20 cellular contexts compared by ENCODE assay signal in the genomic region with DNA sequence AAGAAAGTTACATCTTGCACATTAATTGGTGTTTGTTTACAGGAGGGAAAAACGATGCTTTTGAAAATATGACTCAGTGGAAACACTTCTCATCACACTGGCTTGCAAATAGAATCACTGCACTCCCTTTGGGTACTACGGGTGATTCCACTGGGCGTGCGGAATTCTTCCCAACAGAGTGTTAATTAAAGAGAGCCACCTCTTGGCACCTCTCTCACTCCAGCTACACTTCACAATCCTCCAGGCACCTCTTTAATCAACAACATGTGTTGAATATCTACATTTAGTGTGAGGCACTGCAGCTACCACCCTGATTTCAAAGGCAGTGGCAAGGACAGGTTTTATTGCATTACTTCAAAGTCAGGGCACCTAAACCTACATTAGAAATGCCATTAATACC. TPM values are rescaled to one million over a fixed set of nuclear protein-coding genes. Genes with fewer than 3 reads are reported as not detected.
DNase-seq lines count a peak whose midpoint lies in the region; ATAC-seq, FAIRE-seq and TF ChIP-seq lines count a peak whose summit lies in the region.
"Had no signal": no experiment of that assay in that cellular context is flagged by ENCODE, and none has a peak within 500 bp of the region (broad histone marks: within the 10 kb centered on the region; RNA-seq: fewer than 3 reads in every experiment).

No MANE protein-coding gene starts in this region.

- no peak overlapping the region for H3K56ac ChIP-seq in IMR-90 (ENCODE audit: extremely low read depth, insufficient read depth, low read length)
- no peak overlapping the region for H3K56ac ChIP-seq in H1 (replicated peaks; ENCODE audit: insufficient read length, low read depth, low read length)

- H4K20me1 ChIP-seq in IMR-90 (ENCODE audit: insufficient read depth, low read length), result no peaks in the 10 kb centered on the region
- H4K20me1 ChIP-seq in H1 (replicated peaks in 1 of 2; ENCODE audit: control insufficient read depth in 1 of 2, insufficient read depth in 2 of 2, low read length in 2 of 2), result no peaks in the 10 kb centered on the region

- peak overlapping the region; percentile 10; the same call in 1 of the 2 replicates for H3K4me2 ChIP-seq in IMR-90 (ENCODE audit: low read depth, low read length)
- H3K4me2 ChIP-seq in H1 (ENCODE audit: insufficient read depth in 1 of 2, low read depth in 2 of 2, low read length in 2 of 2), result no peak overlapping the region

- H3K23ac ChIP-seq in IMR-90 (ENCODE audit: low read depth, low read length), result no peak overlapping the region
- H3K23ac ChIP-seq in H1 (ENCODE audit: insufficient read length), result no peak overlapping the region

- H3K4me1 ChIP-seq in IMR-90 (ENCODE audit: control insufficient read depth, insufficient read depth, low read length) (no peaks in the 10 kb centered on the region; the same call in 1 of the 2 replicates), H1 (replicated peaks in 1 of 4; ENCODE audit: control insufficient read depth in 3 of 4, insufficient read depth in 4 of 4, low read length in 3 of 4) (peaks cover 2 to 13% (median 9%) of the 10 kb centered on the region in 4 experiments; a peak in 5 of 7 replicates), small intestine (ENCODE audit: control insufficient read depth in 2 of 2, insufficient read depth in 1 of 2, low read depth in 1 of 2, low read length in 1 of 2) (no peaks in the 10 kb centered on the region)

- H3K9me3 ChIP-seq in IMR-90 (ENCODE audit: control insufficient read depth, insufficient read depth, low read length), result no peaks in the 10 kb centered on the region
- no peaks in the 10 kb centered on the region for H3K9me3 ChIP-seq in H1 (ENCODE audit: insufficient read depth in 2 of 2, low read depth in 1 of 2, low read length in 1 of 2)
- H3K9me3 ChIP-seq in small intestine (ENCODE audit: control insufficient read depth, low read depth), result no peaks in the 10 kb centered on the region
- H3K9me3 ChIP-seq: MG63 had no signal

- H3K18ac ChIP-seq in IMR-90 (ENCODE audit: low read depth, low read length), result no peak overlapping the region
- H3K18ac ChIP-seq in H1 (ENCODE audit: extremely low read depth, low read length), result no peak overlapping the region

- H2AFZ ChIP-seq in IMR-90 (replicated peaks; ENCODE audit: low read length, poor library complexity) (no peak overlapping the region), H1 (ENCODE audit: low read length) (no peak overlapping the region)

- no peak overlapping the region for H3K4ac ChIP-seq in IMR-90 (ENCODE audit: low read depth, low read length)
- H3K4ac ChIP-seq in H1 (replicated peaks; ENCODE audit: insufficient read length, low read depth, low read length), result no peak overlapping the region

- no peak overlapping the region for H3K27ac Mint-ChIP-seq in stimulated activated memory B cell treated with anti-CD40 and anti-IgM and Interleukin-4, amounts not matched to agents 10 μg/mL and 1 μg/mL and 100 μg/mL, for 72 hours
- H3K27ac Mint-ChIP-seq: CD8-positive, alpha-beta T cell; HFFc6 had no signal

- H2BK5ac ChIP-seq in IMR-90 (ENCODE audit: low read depth, low read length, poor library complexity, severe bottlenecking), result no peak overlapping the region
- H2BK5ac ChIP-seq in H1 (ENCODE audit: low read depth, low read length), result no peak overlapping the region

- no peak overlapping the region for H3K4me3 ChIP-seq in IMR-90 (ENCODE audit: insufficient read depth, low read depth, low read length)
- H3K4me3 ChIP-seq in H1 (ENCODE audit: extremely low read depth in 1 of 4, insufficient read depth in 2 of 4, low read depth in 3 of 4, low read length in 4 of 4), result no peak overlapping the region
- H3K4me3 ChIP-seq in small intestine (ENCODE audit: low read depth in 1 of 2, low read length in 2 of 2), result no peak overlapping the region
- H3K4me3 ChIP-seq: K562, MG63 had no signal

- H2BK15ac ChIP-seq in IMR-90 (ENCODE audit: low read depth, low read length) (no peak overlapping the region), H1 (ENCODE audit: low read length) (no peak overlapping the region)

- no peak overlapping the region for H2AK9ac ChIP-seq in IMR-90 (replicated peaks; ENCODE audit: low read depth, low read length, poor library complexity)

- H2BK120ac ChIP-seq in IMR-90 (ENCODE audit: low read depth, low read length), result no peak overlapping the region
- H2BK120ac ChIP-seq in H1 (replicated peaks; ENCODE audit: low read depth, low read length), result no peak overlapping the region

- no peak overlapping the region for H4K5ac ChIP-seq in IMR-90 (ENCODE audit: low read depth, low read length)
- no peak overlapping the region for H4K5ac ChIP-seq in H1 (ENCODE audit: insufficient read length, low read depth, low read length)

- no peak overlapping the region for H4K8ac ChIP-seq in IMR-90 (ENCODE audit: low read depth in 2 of 2, low read length in 2 of 2)
- H4K8ac ChIP-seq in H1 (ENCODE audit: extremely low read depth, insufficient read depth, low read length), result no peak overlapping the region

- dilution Hi-C loops in IMR-90 (cut with HindIII; ENCODE audit: low sequenced_read_pairs, unreplicated experiment), result no loop called here

- H2AK5ac ChIP-seq in IMR-90 (ENCODE audit: low read depth, low read length) (no peak overlapping the region), H1 (ENCODE audit: low read depth, low read length) (no peak overlapping the region)

- no peaks in the 10 kb centered on the region for H3K79me2 ChIP-seq in H1 (ENCODE audit: control insufficient read depth in 1 of 2, insufficient read depth in 2 of 2, low read length in 2 of 2)

- H3K9ac ChIP-seq in IMR-90 (ENCODE audit: low read depth, low read length) (no peak overlapping the region), H1 (replicated peaks in 1 of 4; ENCODE audit: extremely low read depth in 1 of 4, low read depth in 3 of 4, low read length in 3 of 4) (no peak overlapping the region)

- no peak for TF ChIP-seq EP300 in H1 (IDR thresholded peaks at IDR 0.05; ENCODE audit: borderline replicate concordance in 1 of 2, low read depth in 2 of 2, low read length in 2 of 2)

- in situ Hi-C loops in IMR-90 (cut with MboI; ENCODE audit: low sequenced_read_pairs), result no loop called here

- TF ChIP-seq CTCF in IMR-90 (conservative IDR thresholded peaks at IDR 0.05; ENCODE audit: low read depth, low read length) (no peak), H1 (IDR thresholded peaks at IDR 0.05; ENCODE audit: control extremely low read depth in 1 of 3, insufficient read depth in 1 of 3, low read depth in 1 of 3, low read length in 3 of 3) (no peak)

- H3K9me1 ChIP-seq in IMR-90 (ENCODE audit: insufficient read depth, low read length), result no peaks in the 10 kb centered on the region

- 0 out of 2 replicates have a peak overlapping the region, but pooled peaks have one; percentile 23 for H2BK12ac ChIP-seq in H1 (ENCODE audit: low read depth, low read length)

- CTCF ChIA-PET in IMR-90 (lab: Yijun Ruan, JAX), result no interaction called here
- CTCF ChIA-PET in H1 (lab: Charles Lee; ENCODE audit: partially characterized antibody), result no interaction called here

- H3K27me3 Mint-ChIP-seq in stimulated activated memory B cell treated with anti-CD40 and anti-IgM and Interleukin-4, amounts not matched to agents 10 μg/mL and 1 μg/mL and 100 μg/mL, for 72 hours, result no peaks in the 10 kb centered on the region

- FAIRE-seq in H1 (lab: Jason Lieb, UNC) (peak; percentile 50), small intestine (lab: Jason Lieb, UNC) (no peak)
- FAIRE-seq: K562, RCC 7860 had no signal

- H3K27me3 ChIP-seq in IMR-90 (ENCODE audit: control insufficient read depth, insufficient read depth, low read length) (peaks cover 6% of the 10 kb centered on the region), H1 (replicated peaks in 1 of 4; ENCODE audit: control insufficient read depth in 3 of 4, extremely low read depth in 1 of 4, insufficient read depth in 3 of 4, low read length in 3 of 4) (no peaks in the 10 kb centered on the region), small intestine (ENCODE audit: control insufficient read depth in 2 of 2, insufficient read depth in 2 of 2, low read length in 2 of 2) (no peaks in the 10 kb centered on the region)
- H3K27me3 ChIP-seq: MG63 had no signal

- no peaks in the 10 kb centered on the region for H3K79me1 ChIP-seq in IMR-90 (ENCODE audit: low read depth in 1 of 2, low read length in 2 of 2)
- no peaks in the 10 kb centered on the region for H3K79me1 ChIP-seq in H1 (ENCODE audit: low read depth, low read length)

- peaks cover 3% of the 10 kb centered on the region for H3K36me3 Mint-ChIP-seq in stimulated activated memory B cell treated with anti-CD40 and anti-IgM and Interleukin-4, amounts not matched to agents 10 μg/mL and 1 μg/mL and 100 μg/mL, for 72 hours
- H3K36me3 Mint-ChIP-seq: CD8-positive, alpha-beta T cell had no signal

- H3K4me3 Mint-ChIP-seq in stimulated activated memory B cell treated with anti-CD40 and anti-IgM and Interleukin-4, amounts not matched to agents 10 μg/mL and 1 μg/mL and 100 μg/mL, for 72 hours, result no peak overlapping the region
- H3K4me3 Mint-ChIP-seq: CD8-positive, alpha-beta T cell; HFFc6 had no signal

- H3K27ac ChIP-seq in IMR-90 (ENCODE audit: insufficient read depth, low read length) (no peak overlapping the region), H1 (ENCODE audit: low read depth, low read length) (no peak overlapping the region), small intestine (ENCODE audit: low read depth in 1 of 2, low read length in 1 of 2) (no peak overlapping the region)

- BruUV-seq in IMR-90 (replicated peaks; lab: Mats Ljungman, UMichigan), result no TSS peak

- H3K14ac ChIP-seq in IMR-90 (replicated peaks; ENCODE audit: low read depth, low read length) (no peak overlapping the region), H1 (ENCODE audit: insufficient read length) (no peak overlapping the region)

- peaks cover 16% of the 10 kb centered on the region for H3K4me1 Mint-ChIP-seq in stimulated activated memory B cell treated with anti-CD40 and anti-IgM and Interleukin-4, amounts not matched to agents 10 μg/mL and 1 μg/mL and 100 μg/mL, for 72 hours

- intact Hi-C loops in Right ventricle myocardium inferior (cut with DNase I) (no loop called here), cardiac septum (cut with DNase I) (no loop called here), IMR-90 (cut with micrococcal nuclease) (no loop called here)

- POLR2A ChIA-PET in IMR-90 (lab: Charles Lee; ENCODE audit: unreplicated experiment) (no interaction called here), H1 (lab: Charles Lee; ENCODE audit: partially characterized antibody) (no interaction called here)

- TF ChIP-seq RAD21 in IMR-90 (IDR thresholded peaks at IDR 0.05; ENCODE audit: low read length) (no peak), H1 (IDR thresholded peaks at IDR 0.05 in 1 of 2, conservative IDR thresholded peaks at IDR 0.05 in 1 of 2; ENCODE audit: low read depth in 2 of 2, low read length in 2 of 2) (no peak)

- no CpG with 5 or more reads among the region's 4 CpGs for WGBS in IMR-90 (ENCODE audit: extremely low coverage in 2 of 2, insufficient read length in 1 of 2), 2 experiments
- WGBS in H1 (ENCODE audit: extremely low coverage in 1 of 2, insufficient coverage in 1 of 2, insufficient read length in 1 of 2, insufficient replicate concordance in 2 of 2, low coverage in 1 of 2, low lambda C conversion rate in 2 of 2, missing lambda C conversion rate in 1 of 2), 2 experiments, result 86% methylated on average over 4 of the region's 4 CpGs; no CpG with 5 or more reads in 1 of the 2 experiments
- 23 to 56% (median 34%) methylated on average over 4 of the region's 4 CpGs for WGBS in small intestine, 3 donors

- H3K36me3 ChIP-seq in IMR-90 (ENCODE audit: control insufficient read depth, insufficient read depth, low read length), result no peaks in the 10 kb centered on the region
- H3K36me3 ChIP-seq in H1 (ENCODE audit: control insufficient read depth in 2 of 4, insufficient read depth in 4 of 4, low read length in 3 of 4), result no peaks in the 10 kb centered on the region
- H3K36me3 ChIP-seq in small intestine (ENCODE audit: control insufficient read depth in 2 of 2, insufficient read depth in 2 of 2, low read length in 2 of 2), result no peaks in the 10 kb centered on the region
- H3K36me3 ChIP-seq: MG63 had no signal

- H4K91ac ChIP-seq in IMR-90 (ENCODE audit: insufficient read depth, low read depth, low read length) (no peak overlapping the region), H1 (replicated peaks; ENCODE audit: insufficient read length, low read length) (no peak overlapping the region)

- ATAC-seq in Right ventricle myocardium inferior, result peak; percentile 57
- 0 out of 2 replicates have a peak, but pooled peaks have one; percentile 29 for ATAC-seq in IMR-90 (ENCODE audit: low read depth)
- no peak for ATAC-seq in stimulated activated memory B cell treated with anti-CD40 and anti-IgM and Interleukin-4, amounts not matched to agents 10 μg/mL and 1 μg/mL and 100 μg/mL, for 72 hours
- ATAC-seq: CD8-positive, alpha-beta T cell; K562 had no signal

- no peak overlapping the region for H2BK20ac ChIP-seq in IMR-90 (ENCODE audit: low read depth, low read length)
- H2BK20ac ChIP-seq in H1 (ENCODE audit: low read length), result no peak overlapping the region

- no peak for DNase-seq in Right ventricle myocardium inferior (ENCODE audit: missing footprints)
- DNase-seq in cardiac septum (ENCODE audit: low spot score), result no peak
- DNase-seq in IMR-90, result peak; percentile 5
- no peak for DNase-seq in H1 (ENCODE audit: low read depth in 1 of 2, low spot score in 2 of 2)
- DNase-seq in small intestine, result peak; percentile 4
- DNase-seq in NCI-H526 treated with DMSO at 0.1 percent for 48 hours (lab: John Stamatoyannopoulos, UW), result no peak
- no peak for DNase-seq in dermis blood vessel endothelial cell
- DNase-seq: AML-193; CD8-positive, alpha-beta T cell; GF-D8; H7; HFFc6; MG63; NCI-H1417 treated with DMSO at 0.1 percent for 48 hours; NCI-H187; NCI-H446 treated with DMSO at 0.1 percent for 48 hours; OCI-M1 had no signal

- TF ChIP-seq POLR2A in IMR-90 (IDR thresholded peaks at IDR 0.05; ENCODE audit: low read depth, low read length), result no peak
- TF ChIP-seq POLR2A in H1 (IDR thresholded peaks at IDR 0.05; ENCODE audit: control extremely low read depth in 1 of 2, low read depth in 2 of 2, low read length in 2 of 2), result no peak

- no peaks in the 10 kb centered on the region for H3K23me2 ChIP-seq in H1 (ENCODE audit: low read depth, low read length)

- peaks cover 3% of the 10 kb centered on the region for H3K9me3 Mint-ChIP-seq in stimulated activated memory B cell treated with anti-CD40 and anti-IgM and Interleukin-4, amounts not matched to agents 10 μg/mL and 1 μg/mL and 100 μg/mL, for 72 hours
- H3K9me3 Mint-ChIP-seq: HFFc6 had no signal

RNA-seq across cellular contexts. Expression of a gene that starts 51.9 kb away (rescaled TPM):
- total RNA-seq in Right ventricle myocardium inferior (154 TPM), cardiac septum (198 TPM), IMR-90 (2012; rRNA removed) (28.3 and 117 TPM in 2 replicates), dermis blood vessel endothelial cell (133 and 158 TPM in 2 replicates)
- polyA plus RNA-seq in IMR-90 (2012; rRNA removed) (34.0 and 46.5 TPM in 2 replicates), H1 (2011; rRNA removed) (41.3 and 88.2 TPM in 2 replicates), small intestine (10 to 100 TPM in 1 of 3 donors, 1 to 10 TPM in 2; 8.6 to 19.1 (median 9.8) TPM)
- 7.5 and 13.6 TPM in 2 replicates for polyA plus RNA-seq in IMR-90 (2012; cell fraction: cytosol; rRNA removed)
- polyA plus RNA-seq in IMR-90 (2012; cell fraction: nucleus; rRNA removed; ENCODE audit: low replicate concordance), result 3.2 and 16.1 TPM in 2 replicates
- 230 and 237 TPM in 2 replicates for total RNA-seq in H1 (2021; fragmentation: NEBNext Ultra II Directional; extraction: Animal tissue kit (Norgen Biotek cat#: 25700))
- 114 TPM for polyA plus RNA-seq in H1 (2011; cell fraction: cytosol; rRNA removed)
- 36.2 TPM for polyA plus RNA-seq in H1 (2011; cell fraction: nucleus; rRNA removed)
- polyA plus RNA-seq in H1 (2012, experiment 1 of 2), result 105 to 192 TPM (median 134 TPM) in 4 replicates
- polyA plus RNA-seq in H1 (2012, experiment 2 of 2), result 32.4 TPM
- 128 TPM for polyA plus RNA-seq in H1 (2013, experiment 1 of 2)
- polyA plus RNA-seq in H1 (2013, experiment 2 of 2), result 123 TPM
- polyA minus RNA-seq in H1 (2011; rRNA and poly(A)+ RNA removed), result 53.8 and 103 TPM in 2 replicates
- 86.9 TPM for polyA minus RNA-seq in H1 (2011; cell fraction: cytosol; rRNA and poly(A)+ RNA removed)
- 109 TPM for polyA minus RNA-seq in H1 (2011; cell fraction: nucleus; rRNA and poly(A)+ RNA removed)

Comparison
In these comparisons a context has a peak if more than half of its experiments do, and no peak if none do; other contexts are left out.
1. DNase-seq: peak in IMR-90 (single experiment) and small intestine (single experiment); none in Right ventricle myocardium inferior (single experiment), cardiac septum (single experiment), H1 (0 of 2), NCI-H526 treated with DMSO at 0.1 percent for 48 hours (single experiment) and dermis blood vessel endothelial cell (single experiment).